17 cellular contexts compared by ENCODE assay signal in the genomic region with DNA sequence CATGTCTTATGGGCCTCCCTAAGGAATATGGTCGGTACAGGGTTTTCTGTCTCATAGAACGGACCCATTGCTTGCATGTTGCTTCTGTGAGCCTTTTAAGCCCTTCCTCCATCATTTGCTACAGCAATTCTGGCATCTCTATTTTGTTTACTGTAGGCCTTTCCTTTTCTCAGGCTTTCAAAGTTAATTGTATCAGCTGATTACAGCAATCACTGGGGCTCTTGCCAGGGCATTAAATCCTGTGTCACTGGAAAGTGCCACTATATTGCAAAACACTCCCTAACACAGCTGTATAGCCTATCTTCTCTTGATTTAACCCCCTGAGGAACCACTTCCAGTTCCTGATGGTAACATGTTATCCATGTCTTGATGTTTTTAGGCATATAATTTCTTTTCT.
DNase-seq lines count a peak whose midpoint lies in the region; ATAC-seq and TF ChIP-seq lines count a peak whose summit lies in the region.
"Had no signal": no experiment of that assay in that cellular context is flagged by ENCODE, and none has a peak within 500 bp of the region (broad histone marks: within the 10 kb centered on the region; RNA-seq: fewer than 3 reads in every experiment).

No MANE protein-coding gene starts in this region.

- intact Hi-C loops in sciatic nerve (cut with DNase I) = no loop called here
- intact Hi-C loops in heart left ventricle (cut with DNase I) = no loop called here

- DNase-seq in AG10803 (ENCODE audit: low read depth) (peak; percentile 48), M059J (ENCODE audit: low read depth) (peak; percentile 10), fibroblast of gingiva (ENCODE audit: low read depth) (peak; percentile 79), sciatic nerve (ENCODE audit: low spot score) (no peak), heart left ventricle (no peak), NCI-H446 treated with DMSO at 0.1 percent for 48 hours (lab: John Stamatoyannopoulos, UW) (no peak), hepatic stellate cell (ENCODE audit: low spot score) (no peak)
- DNase-seq in activated CD4-positive, alpha-beta T cell treated with anti-CD3 and anti-CD28 coated beads for 4 hours = no peak
- DNase-seq: activated CD4-positive, CD25-positive, alpha-beta regulatory T cell treated with anti-CD3 and anti-CD28 coated beads, Interleukin-2, amount 50 U/mL, for 72 hours; CD8-positive, alpha-beta memory T cell; GOT3; NCI-H510A; nephron progenitor cell; small intestine; stimulated activated CD4-positive, alpha-beta T cell treated with anti-CD3 and anti-CD28 coated beads, Interleukin-2, amount 100 ng/mL, for 48 hours; stimulated activated naive CD8-positive, alpha-beta T cell treated with anti-CD3 and anti-CD28 coated beads, Interleukin-15, amount 100 ng/mL, for 72 hours had no signal

- no peak overlapping the region for H3K27ac ChIP-seq in heart left ventricle

- ATAC-seq in sciatic nerve (peak; percentile 48), heart left ventricle (no peak)
- ATAC-seq: activated naive CD4-positive, alpha-beta T cell treated with anti-CD3 and anti-CD28 coated beads, Interleukin-2, amount 50 U/mL, for 72 hours; stimulated activated naive CD8-positive, alpha-beta T cell treated with anti-CD3 and anti-CD28 coated beads, Interleukin-15, amount 100 ng/mL, for 72 hours had no signal

- TF ChIP-seq CTCF in AG10803 (conservative IDR thresholded peaks at IDR 0.05; ENCODE audit: low read length) (no peak), heart left ventricle (IDR thresholded peaks at IDR 0.05) (no peak)

- peaks cover 0 to 10% (median 0%) of the 10 kb centered on the region in 12 donors for H3K4me1 ChIP-seq in heart left ventricle

- no peaks in the 10 kb centered on the region for H3K36me3 ChIP-seq in heart left ventricle

- WGBS in heart left ventricle, 4 donors = 69 to 80% (median 75%) methylated on average over 2 of the region's 2 CpGs

- H3K9me3 ChIP-seq in heart left ventricle = no peaks in the 10 kb centered on the region

- TF ChIP-seq POLR2A in heart left ventricle (IDR thresholded peaks at IDR 0.05) = no peak

- no peaks in the 10 kb centered on the region for H3K27me3 ChIP-seq in heart left ventricle

- no peak overlapping the region for H3K4me3 ChIP-seq in AG10803 (ENCODE audit: low read length)
- H3K4me3 ChIP-seq in heart left ventricle = no peak overlapping the region

Comparison
In these comparisons a context has a peak if more than half of its experiments do, and no peak if none do; other contexts are left out.
1. DNase-seq: peak in AG10803 (single experiment), M059J (single experiment) and fibroblast of gingiva (single experiment); none in sciatic nerve (single experiment), activated CD4-positive, alpha-beta T cell treated with anti-CD3 and anti-CD28 coated beads for 4 hours (0 of 2), heart left ventricle (0 of 5), NCI-H446 treated with DMSO at 0.1 percent for 48 hours (single experiment) and hepatic stellate cell (single experiment).